Comparison of ENCODE assay signal across 8 cellular contexts in genomic region chr6:42316390-42316970, GRCh38.
DNase-seq lines count a peak whose midpoint lies in the region; ATAC-seq, FAIRE-seq and TF ChIP-seq lines count a peak whose summit lies in the region.

No MANE protein-coding gene starts in this region.

- POLR2A ChIA-PET in H1 (lab: Charles Lee; ENCODE audit: partially characterized antibody) = interaction anchor here (0.9 kb wide), 1 partner anchor 9 kb away, joined by 3 read pairs; no protein-coding TSS in a partner anchor

- no peak overlapping the region for H3K9ac ChIP-seq in H1 (replicated peaks in 1 of 4; ENCODE audit: extremely low read depth in 1 of 4, low read depth in 3 of 4, low read length in 3 of 4)
- no peak overlapping the region for H3K9ac ChIP-seq in trophoblast cell (ENCODE audit: low read length)

- no peak overlapping the region for H4K5ac ChIP-seq in H1 (ENCODE audit: insufficient read length, low read depth, low read length)

- H3K23me2 ChIP-seq in H1 (ENCODE audit: low read depth, low read length) = no peaks in the 10 kb centered on the region

- no peak overlapping the region for H4K8ac ChIP-seq in H1 (ENCODE audit: extremely low read depth, insufficient read depth, low read length)
- H4K8ac ChIP-seq in trophoblast cell (ENCODE audit: low read depth, low read length) = peak overlapping the region; percentile 33

- H3K18ac ChIP-seq in H1 (ENCODE audit: extremely low read depth, low read length) (0 out of 2 replicates have a peak overlapping the region, but pooled peaks have one; percentile 10), trophoblast cell (ENCODE audit: low read length) (no peak overlapping the region)

- peak overlapping the region; percentile 28; the same call in 1 of the 2 replicates for H2BK5ac ChIP-seq in H1 (ENCODE audit: low read depth, low read length)
- H2BK5ac ChIP-seq in trophoblast cell (ENCODE audit: low read depth, low read length, poor library complexity) = peak overlapping the region; percentile 70

- FAIRE-seq in GM19239 (lab: Jason Lieb, UNC) = peak; percentile 21
- no peak for FAIRE-seq in H1 (lab: Jason Lieb, UNC)

- no peak for ATAC-seq in HG02885 (IDR thresholded peaks at IDR 0.05; ENCODE audit: poor library complexity, unreplicated experiment)
- ATAC-seq in GM21737 (IDR thresholded peaks at IDR 0.05; ENCODE audit: unreplicated experiment) = no peak
- no peak for ATAC-seq in GM18873 (IDR thresholded peaks at IDR 0.05; ENCODE audit: low FRiP score, unreplicated experiment)

- 74% methylated on average over 3 of the region's 3 CpGs; no CpG with 5 or more reads in 1 of the 2 experiments for WGBS in H1 (ENCODE audit: extremely low coverage in 1 of 2, insufficient coverage in 1 of 2, insufficient read length in 1 of 2, insufficient replicate concordance in 2 of 2, low coverage in 1 of 2, low lambda C conversion rate in 2 of 2, missing lambda C conversion rate in 1 of 2), 2 experiments
- no CpG with 5 or more reads among the region's 3 CpGs for WGBS in trophoblast cell (ENCODE audit: extremely low coverage, insufficient coverage, insufficient read length)

- DNase-seq in GM19239 (ENCODE audit: insufficient read length, low spot score) (no peak), OCI-M1 (lab: John Stamatoyannopoulos, UW) (peak; percentile 87), H1 (ENCODE audit: low read depth in 1 of 2, low spot score in 2 of 2) (peak in 1 of 2 experiments; percentile 15), trophoblast cell (peak in 1 of 2 donors; percentile 41), NCI-H1417 treated with DMSO at 0.1 percent for 48 hours (lab: John Stamatoyannopoulos, UW) (no peak)

- H3K79me1 ChIP-seq in H1 (ENCODE audit: low read depth, low read length) (peaks cover 3% of the 10 kb centered on the region), trophoblast cell (ENCODE audit: low read length) (peaks cover 19% of the 10 kb centered on the region)

- no peak for TF ChIP-seq POLR2A in H1 (IDR thresholded peaks at IDR 0.05; ENCODE audit: control extremely low read depth in 1 of 2, low read depth in 2 of 2, low read length in 2 of 2)

- no peak overlapping the region for H3K14ac ChIP-seq in H1 (ENCODE audit: insufficient read length)
- H3K14ac ChIP-seq in trophoblast cell (ENCODE audit: low read length) = no peak overlapping the region

- CTCF ChIA-PET in H1 (lab: Charles Lee; ENCODE audit: partially characterized antibody) = interaction anchor here (1.0 to 2.4 kb wide), 5 partner anchors 10 to 238 kb away, joined by 3 to 7 read pairs (median 5); no protein-coding TSS in a partner anchor

- TF ChIP-seq CTCF in H1 (IDR thresholded peaks at IDR 0.05; ENCODE audit: control extremely low read depth in 1 of 3, insufficient read depth in 1 of 3, low read depth in 1 of 3, low read length in 3 of 3) = no peak

- H3K79me2 ChIP-seq in H1 (ENCODE audit: control insufficient read depth in 1 of 2, insufficient read depth in 2 of 2, low read length in 2 of 2) (peaks cover 0 to 46% of the 10 kb centered on the region in 2 experiments; a peak in 3 of 4 replicates), trophoblast cell (ENCODE audit: control insufficient read depth, insufficient read depth, low read length, poor library complexity) (no peaks in the 10 kb centered on the region)

- no peak overlapping the region for H4K12ac ChIP-seq in trophoblast cell (ENCODE audit: low read depth, low read length)

- no peak overlapping the region for H3K4ac ChIP-seq in H1 (replicated peaks; ENCODE audit: insufficient read length, low read depth, low read length)
- no peak overlapping the region for H3K4ac ChIP-seq in trophoblast cell (ENCODE audit: low read depth, low read length)

- H2BK120ac ChIP-seq in H1 (replicated peaks; ENCODE audit: low read depth, low read length) (no peak overlapping the region), trophoblast cell (ENCODE audit: insufficient read depth, low read length, poor library complexity) (peak overlapping the region; percentile 64)

- H3K4me1 ChIP-seq in H1 (replicated peaks in 1 of 4; ENCODE audit: control insufficient read depth in 3 of 4, insufficient read depth in 4 of 4, low read length in 3 of 4) (peaks cover 0 to 19% (median 9%) of the 10 kb centered on the region in 4 experiments; a peak in 6 of 7 replicates), trophoblast cell (ENCODE audit: control insufficient read depth in 1 of 2, insufficient read depth in 2 of 2, low read length in 2 of 2) (peaks cover 21 to 32% of the 10 kb centered on the region in 2 experiments)

- TF ChIP-seq RAD21 in H1 (IDR thresholded peaks at IDR 0.05 in 1 of 2, conservative IDR thresholded peaks at IDR 0.05 in 1 of 2; ENCODE audit: low read depth in 2 of 2, low read length in 2 of 2) = no peak

- H2BK20ac ChIP-seq in H1 (ENCODE audit: low read length) = no peak overlapping the region

- no peaks in the 10 kb centered on the region for H3K9me3 ChIP-seq in H1 (ENCODE audit: insufficient read depth in 2 of 2, low read depth in 1 of 2, low read length in 1 of 2)
- no peaks in the 10 kb centered on the region for H3K9me3 ChIP-seq in trophoblast cell (ENCODE audit: insufficient read depth, low read depth, low read length)

- H4K91ac ChIP-seq in H1 (replicated peaks; ENCODE audit: insufficient read length, low read length) (no peak overlapping the region), trophoblast cell (ENCODE audit: low read depth, low read length) (peak overlapping the region; percentile 60)

- H2BK12ac ChIP-seq in H1 (ENCODE audit: low read depth, low read length) = peak overlapping the region; percentile 13; the same call in 1 of the 2 replicates
- H2BK12ac ChIP-seq in trophoblast cell (ENCODE audit: low read length) = peak overlapping the region; percentile 79

- no peak overlapping the region for H3K27ac ChIP-seq in H1 (ENCODE audit: low read depth, low read length)
- peak overlapping the region; percentile 83 for H3K27ac ChIP-seq in trophoblast cell (ENCODE audit: low read depth, low read length)

- peaks cover 2 to 3% of the 10 kb centered on the region in 2 experiments for H4K20me1 ChIP-seq in H1 (replicated peaks in 1 of 2; ENCODE audit: control insufficient read depth in 1 of 2, insufficient read depth in 2 of 2, low read length in 2 of 2)

- no peak overlapping the region for H3K56ac ChIP-seq in H1 (replicated peaks; ENCODE audit: insufficient read length, low read depth, low read length)

- peak overlapping the region; percentile 5 to 66; a peak in 3 of 4 replicates for H3K4me2 ChIP-seq in H1 (ENCODE audit: insufficient read depth in 1 of 2, low read depth in 2 of 2, low read length in 2 of 2)
- H3K4me2 ChIP-seq in trophoblast cell (ENCODE audit: low read length) = peak overlapping the region; percentile 51

- H3K23ac ChIP-seq in H1 (ENCODE audit: insufficient read length) (no peak overlapping the region), trophoblast cell (ENCODE audit: low read length) (no peak overlapping the region)

- H3K4me3 ChIP-seq in H1 (ENCODE audit: extremely low read depth in 1 of 4, insufficient read depth in 2 of 4, low read depth in 3 of 4, low read length in 4 of 4) (no peak overlapping the region), trophoblast cell (ENCODE audit: low read depth, low read length) (no peak overlapping the region)

- TF ChIP-seq EP300 in H1 (IDR thresholded peaks at IDR 0.05; ENCODE audit: borderline replicate concordance in 1 of 2, low read depth in 2 of 2, low read length in 2 of 2) = no peak

- no peaks in the 10 kb centered on the region for H3K27me3 ChIP-seq in H1 (replicated peaks in 1 of 4; ENCODE audit: control insufficient read depth in 3 of 4, extremely low read depth in 1 of 4, insufficient read depth in 3 of 4, low read length in 3 of 4)
- no peaks in the 10 kb centered on the region for H3K27me3 ChIP-seq in trophoblast cell (ENCODE audit: insufficient read depth, low read length)

- H3K36me3 ChIP-seq in H1 (ENCODE audit: control insufficient read depth in 2 of 4, insufficient read depth in 4 of 4, low read length in 3 of 4) = peaks cover 0 to 2% (median 0%) of the 10 kb centered on the region in 4 experiments; a peak in 3 of 8 replicates
- no peaks in the 10 kb centered on the region for H3K36me3 ChIP-seq in trophoblast cell (ENCODE audit: control insufficient read depth in 1 of 2, insufficient read depth in 2 of 2, low read length in 2 of 2)

- no peak overlapping the region for H2AFZ ChIP-seq in H1 (ENCODE audit: low read length)
- H2AFZ ChIP-seq in trophoblast cell (ENCODE audit: insufficient read depth, low read length, poor library complexity) = no peak overlapping the region

- peak overlapping the region; percentile 87; the same call in 1 of the 2 replicates for H2AK5ac ChIP-seq in H1 (ENCODE audit: low read depth, low read length)
- no peak overlapping the region for H2AK5ac ChIP-seq in trophoblast cell (ENCODE audit: low read length)

- H2BK15ac ChIP-seq in H1 (ENCODE audit: low read length) = no peak overlapping the region

TF ChIP-seq in H1, 55 proteins besides CTCF, POLR2A, EP300 and RAD21:
- no peak for TF ChIP-seq SIRT6 (IDR thresholded peaks at IDR 0.05; ENCODE audit: low read length)
- TF ChIP-seq RBBP5 (IDR thresholded peaks at IDR 0.05; ENCODE audit: borderline replicate concordance, low read depth, low read length) = no peak
